In genomic region chr10:5563991-5564536, GRCh38 we compare ENCODE assay signal across 9 cellular contexts. TPM values are rescaled to one million over a fixed set of nuclear protein-coding genes. Genes with fewer than 3 reads are reported as not detected.
A peak's percentile ranks its signal among the peaks of the same experiment; 100 is the strongest.
DNase-seq lines count a peak whose midpoint lies in the region; ATAC-seq and TF ChIP-seq lines count a peak whose summit lies in the region.
"Had no signal": no experiment of that assay in that cellular context is flagged by ENCODE, and none has a peak within 500 bp of the region (broad histone marks: within the 10 kb centered on the region; RNA-seq: fewer than 3 reads in every experiment).

No MANE protein-coding gene starts in this region.

- TF ChIP-seq CTCF in vagina (IDR thresholded peaks at IDR 0.05) (no peak), esophagus muscularis mucosa (IDR thresholded peaks at IDR 0.05) (no peak)

- no peaks in the 10 kb centered on the region for H3K9me3 Mint-ChIP-seq in activated CD8-positive, alpha-beta memory T cell treated with anti-CD3 and anti-CD28 coated beads, Interleukin-2, amount 10 ng/mL, durations not matched to agents 7 days and 5 days (ENCODE audit: low read depth)
- H3K9me3 Mint-ChIP-seq in activated naive CD8-positive, alpha-beta T cell treated with anti-CD3 and anti-CD28 coated beads, Interleukin-2, amount 10 ng/mL, durations not matched to agents 7 days and 5 days, result peaks cover 3% of the 10 kb centered on the region
- peaks cover 0 to 3% (median 0%) of the 10 kb centered on the region in 9 donors for H3K9me3 Mint-ChIP-seq in naive thymus-derived CD8-positive, alpha-beta T cell

- H3K36me3 Mint-ChIP-seq in activated CD8-positive, alpha-beta memory T cell treated with anti-CD3 and anti-CD28 coated beads, Interleukin-2, amount 10 ng/mL, durations not matched to agents 7 days and 5 days, result no peaks in the 10 kb centered on the region
- no peaks in the 10 kb centered on the region for H3K36me3 Mint-ChIP-seq in activated naive CD8-positive, alpha-beta T cell treated with anti-CD3 and anti-CD28 coated beads, Interleukin-2, amount 10 ng/mL, durations not matched to agents 7 days and 5 days
- H3K36me3 Mint-ChIP-seq in naive thymus-derived CD8-positive, alpha-beta T cell, result no peaks in the 10 kb centered on the region

- peaks cover 22% of the 10 kb centered on the region for H3K4me1 ChIP-seq in vagina
- H3K4me1 ChIP-seq in esophagus muscularis mucosa, result peaks cover 0 to 41% (median 32%) of the 10 kb centered on the region in 4 donors

- H3K4me1 Mint-ChIP-seq in activated CD8-positive, alpha-beta memory T cell treated with anti-CD3 and anti-CD28 coated beads, Interleukin-2, amount 10 ng/mL, durations not matched to agents 7 days and 5 days, result peaks cover 17% of the 10 kb centered on the region
- peaks cover 18% of the 10 kb centered on the region for H3K4me1 Mint-ChIP-seq in activated naive CD8-positive, alpha-beta T cell treated with anti-CD3 and anti-CD28 coated beads, Interleukin-2, amount 10 ng/mL, durations not matched to agents 7 days and 5 days
- H3K4me1 Mint-ChIP-seq in naive thymus-derived CD8-positive, alpha-beta T cell, result peaks cover 15 to 23% (median 19%) of the 10 kb centered on the region in 4 donors

- H3K4me3 ChIP-seq in vagina, result no peak overlapping the region
- H3K4me3 ChIP-seq in esophagus muscularis mucosa, result no peak overlapping the region
- H3K4me3 ChIP-seq: A549 had no signal

- H3K9me3 ChIP-seq in vagina (no peaks in the 10 kb centered on the region), esophagus muscularis mucosa (no peaks in the 10 kb centered on the region)
- H3K9me3 ChIP-seq: A549 had no signal

- intact Hi-C loops in vagina (cut with DNase I) (no loop called here), esophagus muscularis mucosa (cut with DNase I) (no loop called here)

- no peaks in the 10 kb centered on the region for H3K27me3 ChIP-seq in vagina
- H3K27me3 ChIP-seq in esophagus muscularis mucosa, result no peaks in the 10 kb centered on the region

- TF ChIP-seq POLR2A in vagina (IDR thresholded peaks at IDR 0.05) (no peak), esophagus muscularis mucosa (IDR thresholded peaks at IDR 0.05; ENCODE audit: low read depth) (no peak)

- peak; percentile 53 for DNase-seq in activated CD8-positive, alpha-beta memory T cell treated with anti-CD3 and anti-CD28 coated beads, Interleukin-2, amount 10 ng/mL, durations not matched to agents 7 days and 5 days
- DNase-seq in activated CD8-positive, alpha-beta memory T cell treated with anti-CD3 and anti-CD28 coated beads for 24 hours, result no peak
- peak; percentile 47 for DNase-seq in activated naive CD8-positive, alpha-beta T cell treated with anti-CD3 and anti-CD28 coated beads, Interleukin-2, amount 10 ng/mL, durations not matched to agents 7 days and 5 days
- peak in 6 of 10 donors; percentile 24 to 69 (median 31) for DNase-seq in naive thymus-derived CD8-positive, alpha-beta T cell
- no peak for DNase-seq in vagina (ENCODE audit: extremely low spot score in 2 of 2)
- no peak for DNase-seq in esophagus muscularis mucosa (ENCODE audit: extremely low spot score)

- peaks cover 18% of the 10 kb centered on the region for H3K27me3 Mint-ChIP-seq in activated CD8-positive, alpha-beta memory T cell treated with anti-CD3 and anti-CD28 coated beads, Interleukin-2, amount 10 ng/mL, durations not matched to agents 7 days and 5 days
- H3K27me3 Mint-ChIP-seq in activated naive CD8-positive, alpha-beta T cell treated with anti-CD3 and anti-CD28 coated beads, Interleukin-2, amount 10 ng/mL, durations not matched to agents 7 days and 5 days, result peaks cover 7% of the 10 kb centered on the region
- H3K27me3 Mint-ChIP-seq in naive thymus-derived CD8-positive, alpha-beta T cell, result peaks cover 0 to 3% (median 0%) of the 10 kb centered on the region in 5 donors

- WGBS in esophagus muscularis mucosa, result 84% methylated on average over 17 of the region's 18 CpGs

- ATAC-seq in activated CD8-positive, alpha-beta memory T cell treated with anti-CD3 and anti-CD28 coated beads, Interleukin-2, amount 10 ng/mL, durations not matched to agents 7 days and 5 days, result peak; percentile 69
- ATAC-seq in activated naive CD8-positive, alpha-beta T cell treated with anti-CD3 and anti-CD28 coated beads, Interleukin-2, amount 10 ng/mL, durations not matched to agents 7 days and 5 days (ENCODE audit: low read depth), result peak; percentile 72
- peak; percentile 81 to 82 for ATAC-seq in naive thymus-derived CD8-positive, alpha-beta T cell
- ATAC-seq in HG03342 (IDR thresholded peaks at IDR 0.05; ENCODE audit: unreplicated experiment) (no peak), HG02938 (IDR thresholded peaks at IDR 0.05; ENCODE audit: unreplicated experiment) (no peak)
- ATAC-seq: A549 had no signal

- H3K4me3 Mint-ChIP-seq in activated CD8-positive, alpha-beta memory T cell treated with anti-CD3 and anti-CD28 coated beads, Interleukin-2, amount 10 ng/mL, durations not matched to agents 7 days and 5 days, result peak overlapping the region; percentile 41
- peak overlapping the region; percentile 76 for H3K4me3 Mint-ChIP-seq in activated naive CD8-positive, alpha-beta T cell treated with anti-CD3 and anti-CD28 coated beads, Interleukin-2, amount 10 ng/mL, durations not matched to agents 7 days and 5 days
- H3K4me3 Mint-ChIP-seq in naive thymus-derived CD8-positive, alpha-beta T cell, result peak overlapping the region; percentile 71 to 93 (median 82)

- no peak for TF ChIP-seq EP300 in esophagus muscularis mucosa (IDR thresholded peaks at IDR 0.05)

- CTCF ChIA-PET in activated CD8-positive, alpha-beta memory T cell treated with anti-CD3 and anti-CD28 coated beads, Interleukin-2, amount 10 ng/mL, durations not matched to agents 7 days and 5 days (lab: Charles Lee), result no interaction called here

- H3K36me3 ChIP-seq in vagina, result no peaks in the 10 kb centered on the region
- no peaks in the 10 kb centered on the region for H3K36me3 ChIP-seq in esophagus muscularis mucosa

- POLR2A ChIA-PET in activated naive CD8-positive, alpha-beta T cell treated with anti-CD3 and anti-CD28 coated beads, Interleukin-2, amount 10 ng/mL, durations not matched to agents 7 days and 5 days (lab: Charles Lee), result no interaction called here
- POLR2A ChIA-PET in naive thymus-derived CD8-positive, alpha-beta T cell (lab: Charles Lee), result interaction anchor here (1.0 to 4.8 kb wide), 7 partner anchors 8 to 117 kb away, joined by 3 to 39 read pairs (median 5); no protein-coding TSS in a partner anchor

- peak overlapping the region; percentile 44 for H3K27ac ChIP-seq in vagina
- peak overlapping the region in 1 of 4 donors; percentile 43 for H3K27ac ChIP-seq in esophagus muscularis mucosa (replicated peaks in 1 of 4)

- peak overlapping the region; percentile 82 for H3K27ac Mint-ChIP-seq in activated CD8-positive, alpha-beta memory T cell treated with anti-CD3 and anti-CD28 coated beads, Interleukin-2, amount 10 ng/mL, durations not matched to agents 7 days and 5 days
- H3K27ac Mint-ChIP-seq in activated naive CD8-positive, alpha-beta T cell treated with anti-CD3 and anti-CD28 coated beads, Interleukin-2, amount 10 ng/mL, durations not matched to agents 7 days and 5 days, result peak overlapping the region; percentile 88
- H3K27ac Mint-ChIP-seq in naive thymus-derived CD8-positive, alpha-beta T cell, result peak overlapping the region; percentile 95 to 99 (median 98)

RNA-seq across cellular contexts. Expression of gene CALML3, which starts 39.3 kb away (rescaled TPM):
- not detected for total RNA-seq in activated CD8-positive, alpha-beta memory T cell treated with anti-CD3 and anti-CD28 coated beads, Interleukin-2, amount 10 ng/mL, durations not matched to agents 7 days and 5 days
- not detected for total RNA-seq in activated naive CD8-positive, alpha-beta T cell treated with anti-CD3 and anti-CD28 coated beads, Interleukin-2, amount 10 ng/mL, durations not matched to agents 7 days and 5 days
- not detected for total RNA-seq in naive thymus-derived CD8-positive, alpha-beta T cell
- polyA plus RNA-seq in naive thymus-derived CD8-positive, alpha-beta T cell, result not detected
- total RNA-seq in vagina (50.6 TPM), esophagus muscularis mucosa (not detected)
- polyA plus RNA-seq: A549 had no signal

Comparison
In these comparisons a context has a peak if more than half of its experiments do, and no peak if none do; other contexts are left out.
1. DNase-seq: peak in activated CD8-positive, alpha-beta memory T cell treated with anti-CD3 and anti-CD28 coated beads, Interleukin-2, amount 10 ng/mL, durations not matched to agents 7 days and 5 days (single experiment), activated naive CD8-positive, alpha-beta T cell treated with anti-CD3 and anti-CD28 coated beads, Interleukin-2, amount 10 ng/mL, durations not matched to agents 7 days and 5 days (single experiment) and naive thymus-derived CD8-positive, alpha-beta T cell (6 of 10); none in activated CD8-positive, alpha-beta memory T cell treated with anti-CD3 and anti-CD28 coated beads for 24 hours (single experiment), vagina (0 of 2) and esophagus muscularis mucosa (single experiment).
2. ATAC-seq: peak in activated CD8-positive, alpha-beta memory T cell treated with anti-CD3 and anti-CD28 coated beads, Interleukin-2, amount 10 ng/mL, durations not matched to agents 7 days and 5 days (single experiment), activated naive CD8-positive, alpha-beta T cell treated with anti-CD3 and anti-CD28 coated beads, Interleukin-2, amount 10 ng/mL, durations not matched to agents 7 days and 5 days (single experiment) and naive thymus-derived CD8-positive, alpha-beta T cell (2 of 2); none in HG03342 (single experiment) and HG02938 (single experiment).
3. RNA of gene CALML3, which starts 39.3 kb away (total RNA-seq): 50.6 TPM in vagina (single experiment); not detected in activated CD8-positive, alpha-beta memory T cell treated with anti-CD3 and anti-CD28 coated beads, Interleukin-2, amount 10 ng/mL, durations not matched to agents 7 days and 5 days, not detected in activated naive CD8-positive, alpha-beta T cell treated with anti-CD3 and anti-CD28 coated beads, Interleukin-2, amount 10 ng/mL, durations not matched to agents 7 days and 5 days, not detected in naive thymus-derived CD8-positive, alpha-beta T cell and not detected in esophagus muscularis mucosa; every median in the first group is over 10 times any median in the second.
4. Peak in every context shown above with its lines, with median percentiles within 50 percentile points of each other: H3K27ac Mint-ChIP-seq and H3K4me3 Mint-ChIP-seq.